20 cellular contexts compared by ENCODE assay signal in genomic region chr4:2304877-2305561, GRCh38. TPM values are rescaled to one million over a fixed set of nuclear protein-coding genes. Genes with fewer than 3 reads are reported as not detected.
A peak's percentile ranks its signal among the peaks of the same experiment; 100 is the strongest.
DNase-seq lines count a peak whose midpoint lies in the region; ATAC-seq and TF ChIP-seq lines count a peak whose summit lies in the region.
"Had no signal": no experiment of that assay in that cellular context is flagged by ENCODE, and none has a peak within 500 bp of the region (broad histone marks: within the 10 kb centered on the region; RNA-seq: fewer than 3 reads in every experiment).

No MANE protein-coding gene starts in this region.

- no peaks in the 10 kb centered on the region for H3K27me3 ChIP-seq in BLaER1

- peak overlapping the region; percentile 65 for H3K4me2 ChIP-seq in BLaER1

- H3K27ac ChIP-seq in BLaER1: no peak overlapping the region
- H3K27ac ChIP-seq: GM23248, HL-60 had no signal

- DNase-seq in GM13976 (ENCODE audit: low spot score) (peak; percentile 13), iPS-NIHi11 (ENCODE audit: low spot score) (peak; percentile 9), sciatic nerve (ENCODE audit: low spot score) (peak; percentile 47), superior temporal gyrus (ENCODE audit: extremely low spot score) (no peak), NCI-H2171 (lab: John Stamatoyannopoulos, UW) (no peak), NCI-H146 treated with DMSO at 0.1 percent for 48 hours (lab: John Stamatoyannopoulos, UW; ENCODE audit: unreplicated experiment) (no peak)
- DNase-seq: ACHN; Calu3; CD4-positive, alpha-beta memory T cell; DMS79; GM23248; Kasumi-1; MM.1S; NCI-H1092 treated with DMSO at 0.1 percent for 48 hours; NCI-H1694; NCI-H2227 treated with DMSO at 0.1 percent for 48 hours; NCI-H526; SHP77 treated with DMSO at 0.1 percent for 48 hours had no signal

- H4K20me1 ChIP-seq in BLaER1: no peaks in the 10 kb centered on the region

- H3K4me1 ChIP-seq in BLaER1: peaks cover 31% of the 10 kb centered on the region

- no peak overlapping the region for H3K4me3 ChIP-seq in BLaER1
- H3K4me3 ChIP-seq: GM23248 had no signal

- no peak for ATAC-seq in sciatic nerve

- no peak for TF ChIP-seq CTCF in GM13976 (IDR thresholded peaks at IDR 0.05; ENCODE audit: borderline replicate concordance, control extremely low read depth, extremely low read depth, insufficient read depth, missing control alignments)

- H3K9ac ChIP-seq in BLaER1: no peak overlapping the region
- H3K9ac ChIP-seq: GM23248 had no signal

- in situ Hi-C loops in GM13976 (cut with MboI; ENCODE audit: low sequenced_read_pairs, unreplicated experiment): no loop called here

- intact Hi-C loops in sciatic nerve (cut with DNase I): no loop called here

- no peaks in the 10 kb centered on the region for H3K36me3 ChIP-seq in BLaER1

- peaks cover 6% of the 10 kb centered on the region; the same call in 1 of the 2 replicates for H3K9me3 ChIP-seq in BLaER1

RNA-seq across cellular contexts. Expression of gene MXD4, which starts 43.1 kb away (rescaled TPM):
- 84.7 TPM for total RNA-seq in sciatic nerve

Comparison
In these comparisons a context has a peak if more than half of its experiments do, and no peak if none do; other contexts are left out.
1. DNase-seq: peak in GM13976 (single experiment), iPS-NIHi11 (single experiment) and sciatic nerve (single experiment); none in superior temporal gyrus (single experiment), NCI-H2171 (single experiment) and NCI-H146 treated with DMSO at 0.1 percent for 48 hours (single experiment).